ENCODE assay signal across 8 cellular contexts in genomic region chr2:72916743-72917137, GRCh38. TPM values are rescaled to one million over a fixed set of nuclear protein-coding genes. Genes with fewer than 3 reads are reported as not detected.
DNase-seq lines count a peak whose midpoint lies in the region; TF ChIP-seq lines count a peak whose summit lies in the region.

No MANE protein-coding gene starts in this region.

- TF ChIP-seq EP300 in sigmoid colon (IDR thresholded peaks at IDR 0.05) = no peak

- H3K27me3 ChIP-seq in esophagus (ENCODE audit: control insufficient read depth in 1 of 2, insufficient read depth in 2 of 2, low read length in 2 of 2) = peaks cover 5 to 61% of the 10 kb centered on the region in 2 donors
- H3K27me3 ChIP-seq in sigmoid colon = peaks cover 73 to 100% (median 92%) of the 10 kb centered on the region in 3 donors

- WGBS in esophagus, 2 donors = 2 to 3% methylated on average over 29 of the region's 29 CpGs
- WGBS in sigmoid colon, 2 donors = 2% methylated on average over 29 of the region's 29 CpGs

- H3K9me3 ChIP-seq in esophagus (ENCODE audit: control insufficient read depth in 2 of 2, insufficient read depth in 1 of 2, low read depth in 1 of 2, low read length in 1 of 2) (peaks cover 0 to 5% of the 10 kb centered on the region in 2 donors), sigmoid colon (no peaks in the 10 kb centered on the region)

- TF ChIP-seq POLR2A in sigmoid colon (IDR thresholded peaks at IDR 0.05) = no peak

- DNase-seq in NCI-H146 (lab: John Stamatoyannopoulos, UW) (peak; percentile 45), NCI-H146 treated with DMSO at 0.1 percent for 48 hours (lab: John Stamatoyannopoulos, UW; ENCODE audit: unreplicated experiment) (no peak), LoVo (ENCODE audit: low spot score) (peak; percentile 23), sigmoid colon (peak; percentile 61), HUDEP-2 (lab: John Stamatoyannopoulos, UW; ENCODE audit: unreplicated experiment in 76 of 76) (no peak), NCI-H187 treated with DMSO at 0.1 percent for 48 hours (lab: John Stamatoyannopoulos, UW) (no peak)
- no peak for DNase-seq in stimulated activated CD4-positive, alpha-beta T cell treated with anti-CD3 and anti-CD28 coated beads, Interleukin-4, amount 100 ng/mL, for 1 hour

- peaks cover 14 to 18% of the 10 kb centered on the region in 2 donors for H3K4me1 ChIP-seq in esophagus (ENCODE audit: control insufficient read depth in 2 of 2, insufficient read depth in 2 of 2, low read length in 1 of 2)
- H3K4me1 ChIP-seq in sigmoid colon = peaks cover 3 to 58% (median 51%) of the 10 kb centered on the region in 4 donors

- H3K36me3 ChIP-seq in esophagus (ENCODE audit: control insufficient read depth in 2 of 2, insufficient read depth in 2 of 2, low read length in 1 of 2) (no peaks in the 10 kb centered on the region), sigmoid colon (no peaks in the 10 kb centered on the region)

- peak overlapping the region; percentile 41 to 56 for H3K4me3 ChIP-seq in esophagus (ENCODE audit: low read depth in 1 of 2, low read length in 2 of 2)
- H3K4me3 ChIP-seq in sigmoid colon = peak overlapping the region; percentile 5 to 44 (median 34)

- no peak overlapping the region for H3K27ac ChIP-seq in esophagus (ENCODE audit: low read depth in 2 of 2, low read length in 1 of 2)
- no peak overlapping the region for H3K27ac ChIP-seq in sigmoid colon

- TF ChIP-seq CTCF in sigmoid colon (IDR thresholded peaks at IDR 0.05) = no peak

- intact Hi-C loops in sigmoid colon (cut with DNase I) = no loop called here

RNA-seq across cellular contexts. Expression of gene EMX1, which starts 0.6 kb away (rescaled TPM):
- polyA plus RNA-seq in esophagus (under 1 TPM; 0.05 to 0.08 TPM), sigmoid colon (1 to 10 TPM in 1 of 3 donors, under 1 TPM in 2; 0.60 to 1.4 (median 0.71) TPM)
- total RNA-seq in sigmoid colon = not detected

RNA-seq across cellular contexts. Expression of gene SPR, which starts 29.5 kb away (rescaled TPM):
- polyA plus RNA-seq in esophagus (10 to 100 TPM; 17.2 to 18.2 TPM), sigmoid colon (10 to 100 TPM; 46.1 to 69.8 (median 58.9) TPM)
- 10 to 100 TPM; 31.0 to 51.8 (median 37.6) TPM for total RNA-seq in sigmoid colon

Comparison
In these comparisons a context has a peak if more than half of its experiments do, and no peak if none do; other contexts are left out.
1. DNase-seq: peak in NCI-H146 (single experiment), LoVo (single experiment) and sigmoid colon (single experiment); none in NCI-H146 treated with DMSO at 0.1 percent for 48 hours (single experiment), HUDEP-2 (0 of 76), NCI-H187 treated with DMSO at 0.1 percent for 48 hours (single experiment) and stimulated activated CD4-positive, alpha-beta T cell treated with anti-CD3 and anti-CD28 coated beads, Interleukin-4, amount 100 ng/mL, for 1 hour (single experiment).